In the genomic region with DNA sequence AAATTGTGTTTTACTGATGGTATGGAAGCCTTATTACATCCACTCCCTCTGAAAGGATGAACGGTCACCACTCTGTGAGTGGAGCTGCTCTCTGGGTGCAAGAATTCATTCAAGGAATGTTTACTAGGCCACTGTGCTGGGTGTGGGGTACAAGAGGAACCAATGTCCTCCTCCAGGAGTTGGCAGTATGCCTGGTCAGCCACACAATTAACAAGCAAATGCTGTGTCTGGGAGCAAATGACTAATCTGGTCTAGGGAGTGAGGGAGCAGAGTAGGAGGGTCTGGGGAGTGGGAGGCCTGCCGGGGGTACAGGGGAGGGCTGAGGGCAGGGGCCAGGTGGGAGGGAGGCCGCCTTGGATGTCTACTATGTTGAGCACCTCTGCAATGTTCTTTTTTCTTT, we compare ENCODE assay signal across 11 cellular contexts. TPM values are rescaled to one million over a fixed set of nuclear protein-coding genes. Genes with fewer than 3 reads are reported as not detected.
DNase-seq lines count a peak whose midpoint lies in the region; ATAC-seq and TF ChIP-seq lines count a peak whose summit lies in the region.
"Had no signal": no experiment of that assay in that cellular context is flagged by ENCODE, and none has a peak within 500 bp of the region (broad histone marks: within the 10 kb centered on the region; RNA-seq: fewer than 3 reads in every experiment).

No MANE protein-coding gene starts in this region.

- H3K9me3 ChIP-seq in MM.1S (replicated peaks; ENCODE audit: insufficient read depth, low read length) (no peaks in the 10 kb centered on the region), ascending aorta (no peaks in the 10 kb centered on the region)
- H3K9me3 ChIP-seq: HAP-1 had no signal

- peaks cover 30% of the 10 kb centered on the region for H3F3A ChIP-seq in MM.1S (ENCODE audit: insufficient read depth, low read length)

- H3K27ac ChIP-seq in MM.1S (ENCODE audit: low read length) (no peak overlapping the region), ascending aorta (no peak overlapping the region)

- no peak for ATAC-seq in stimulated activated naive CD8-positive, alpha-beta T cell treated with anti-CD3 and anti-CD28 coated beads, Interleukin-15, amount 100 ng/mL, for 72 hours
- no peak for ATAC-seq in HG02938 (IDR thresholded peaks at IDR 0.05; ENCODE audit: unreplicated experiment)
- ATAC-seq in GM21825 (IDR thresholded peaks at IDR 0.05; ENCODE audit: unreplicated experiment): no peak

- DNase-seq in Ammon's horn (ENCODE audit: low spot score) (peak; percentile 96), MM.1S (peak; percentile 3), dedifferentiated amniotic fluid mesenchymal stem cell (ENCODE audit: extremely low spot score) (peak; percentile 49), mucosa of gallbladder (ENCODE audit: low spot score) (peak; percentile 86), ascending aorta (ENCODE audit: low spot score in 2 of 2) (no peak)
- no peak for DNase-seq in stimulated activated naive CD8-positive, alpha-beta T cell treated with anti-CD3 and anti-CD28 coated beads, Interleukin-15, amount 100 ng/mL, for 72 hours
- DNase-seq: DND-41, NCI-H2227 treated with DMSO at 0.1 percent for 48 hours had no signal

- H3K9ac ChIP-seq in MM.1S (ENCODE audit: low read length): no peak overlapping the region

- no peaks in the 10 kb centered on the region for H4K20me1 ChIP-seq in MM.1S (ENCODE audit: insufficient read depth, low read length)

- no peaks in the 10 kb centered on the region for H3K36me3 ChIP-seq in MM.1S (replicated peaks; ENCODE audit: insufficient read depth, low read length)
- H3K36me3 ChIP-seq in ascending aorta: no peaks in the 10 kb centered on the region
- H3K36me3 ChIP-seq: HAP-1 had no signal

- H3K4me3 ChIP-seq in MM.1S (ENCODE audit: low read length) (no peak overlapping the region), ascending aorta (no peak overlapping the region)
- H3K4me3 ChIP-seq: HAP-1 had no signal

- no peaks in the 10 kb centered on the region for H3K9me2 ChIP-seq in MM.1S (replicated peaks; ENCODE audit: insufficient read depth, low read length)

- H2AFZ ChIP-seq in MM.1S (ENCODE audit: low read length): no peak overlapping the region

- TF ChIP-seq CTCF in MM.1S (IDR thresholded peaks at IDR 0.05; ENCODE audit: low read length) (no peak), ascending aorta (IDR thresholded peaks at IDR 0.05) (no peak)

- H3K4me1 ChIP-seq in MM.1S (ENCODE audit: low read length) (peaks cover 18% of the 10 kb centered on the region), ascending aorta (no peaks in the 10 kb centered on the region)
- H3K4me1 ChIP-seq: HAP-1 had no signal

- intact Hi-C loops in ascending aorta (cut with DNase I): no loop called here

- no peaks in the 10 kb centered on the region for H3K9me3 Mint-ChIP-seq in stimulated activated naive CD8-positive, alpha-beta T cell treated with anti-CD3 and anti-CD28 coated beads, Interleukin-15, amount 100 ng/mL, for 72 hours

- no peaks in the 10 kb centered on the region for H3K27me3 ChIP-seq in MM.1S (replicated peaks; ENCODE audit: insufficient read depth, low read length)
- H3K27me3 ChIP-seq in ascending aorta: no peaks in the 10 kb centered on the region

- no peak overlapping the region for H3K4me2 ChIP-seq in MM.1S (ENCODE audit: low read depth, low read length)

- H3K27me3 Mint-ChIP-seq in stimulated activated naive CD8-positive, alpha-beta T cell treated with anti-CD3 and anti-CD28 coated beads, Interleukin-15, amount 100 ng/mL, for 72 hours: no peaks in the 10 kb centered on the region

- H3K4me1 Mint-ChIP-seq in stimulated activated naive CD8-positive, alpha-beta T cell treated with anti-CD3 and anti-CD28 coated beads, Interleukin-15, amount 100 ng/mL, for 72 hours: peaks cover 19% of the 10 kb centered on the region

- no peak overlapping the region for H3K4me3 Mint-ChIP-seq in stimulated activated naive CD8-positive, alpha-beta T cell treated with anti-CD3 and anti-CD28 coated beads, Interleukin-15, amount 100 ng/mL, for 72 hours

- no peak overlapping the region for H3K27ac Mint-ChIP-seq in stimulated activated naive CD8-positive, alpha-beta T cell treated with anti-CD3 and anti-CD28 coated beads, Interleukin-15, amount 100 ng/mL, for 72 hours

- no peaks in the 10 kb centered on the region for H3K79me2 ChIP-seq in MM.1S (ENCODE audit: low read length)

RNA-seq across cellular contexts. Expression of a gene that starts 27.2 kb away (rescaled TPM):
- total RNA-seq in mucosa of gallbladder: 2.3 TPM
- 4.6 TPM for total RNA-seq in ascending aorta

RNA-seq across cellular contexts. Expression of a gene that starts 27.4 kb away (rescaled TPM):
- 6.2 TPM for total RNA-seq in mucosa of gallbladder
- 107 TPM for total RNA-seq in ascending aorta

Comparison
In these comparisons a context has a peak if more than half of its experiments do, and no peak if none do; other contexts are left out.
1. DNase-seq: peak in Ammon's horn (single experiment), MM.1S (single experiment), dedifferentiated amniotic fluid mesenchymal stem cell (single experiment) and mucosa of gallbladder (single experiment); none in stimulated activated naive CD8-positive, alpha-beta T cell treated with anti-CD3 and anti-CD28 coated beads, Interleukin-15, amount 100 ng/mL, for 72 hours (0 of 2) and ascending aorta (0 of 2).
2. RNA of a gene that starts 27.4 kb away (total RNA-seq): 107 TPM in ascending aorta (single experiment); 6.2 TPM in mucosa of gallbladder (single experiment); every median in the first group is over 10 times any median in the second.